8 cellular contexts compared by ENCODE assay signal in the genomic region with DNA sequence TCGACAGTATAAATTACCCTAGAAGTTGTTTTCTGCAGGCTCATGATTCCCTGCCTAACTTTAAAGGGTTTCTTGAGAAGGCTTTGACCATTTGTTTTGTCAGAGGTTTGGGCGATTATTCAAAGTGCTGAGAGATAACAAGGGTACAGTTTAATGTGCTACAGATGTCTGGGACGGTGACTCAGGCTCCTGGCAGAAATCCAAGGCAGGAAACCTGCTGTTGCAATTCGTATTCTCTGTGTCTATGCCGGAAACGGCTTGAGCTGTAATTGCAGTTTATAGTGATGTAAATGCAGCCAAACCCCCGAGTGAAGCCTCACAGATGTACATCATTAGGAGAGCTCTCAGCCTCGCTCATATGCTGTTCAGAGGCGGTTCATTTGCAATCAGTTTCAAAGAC.
DNase-seq lines count a peak whose midpoint lies in the region; ATAC-seq, FAIRE-seq and TF ChIP-seq lines count a peak whose summit lies in the region.

No MANE protein-coding gene starts in this region.

- H3K36me3 ChIP-seq in Loucy (ENCODE audit: insufficient read depth, low read length) (no peaks in the 10 kb centered on the region), breast epithelium (no peaks in the 10 kb centered on the region), kidney epithelial cell (ENCODE audit: control insufficient read depth, insufficient read depth, low read length) (no peaks in the 10 kb centered on the region)

- H3K4me1 ChIP-seq in Loucy (ENCODE audit: insufficient read depth, low read length, poor library complexity, severe bottlenecking) (peaks cover 9% of the 10 kb centered on the region), breast epithelium (no peaks in the 10 kb centered on the region)

- peak overlapping the region; percentile 40 for H3K4me2 ChIP-seq in Loucy (ENCODE audit: low read depth, low read length, poor library complexity, severe bottlenecking)

- no peak overlapping the region for H3K27ac ChIP-seq in breast epithelium

- intact Hi-C loops in breast epithelium (cut with DNase I; ENCODE audit: low total_unique reads), result no loop called here

- H3K9me3 ChIP-seq in Loucy (ENCODE audit: insufficient read depth, low read depth, low read length) (no peaks in the 10 kb centered on the region), breast epithelium (peaks cover 0 to 6% of the 10 kb centered on the region in 2 donors)

- TF ChIP-seq POLR2A in breast epithelium (IDR thresholded peaks at IDR 0.05), result no peak

- no peak for TF ChIP-seq CTCF in Loucy (conservative IDR thresholded peaks at IDR 0.05; ENCODE audit: low read length)
- TF ChIP-seq CTCF in breast epithelium (IDR thresholded peaks at IDR 0.05), result no peak
- no peak for TF ChIP-seq CTCF in kidney epithelial cell (IDR thresholded peaks at IDR 0.05; ENCODE audit: insufficient read depth, low read length, poor library complexity, severe bottlenecking)

- H3K27me3 ChIP-seq in Loucy (ENCODE audit: insufficient read depth, low read length, poor library complexity, severe bottlenecking) (no peaks in the 10 kb centered on the region), breast epithelium (no peaks in the 10 kb centered on the region), kidney epithelial cell (ENCODE audit: control insufficient read depth, insufficient read depth, low read length) (no peaks in the 10 kb centered on the region)

- FAIRE-seq in RCC 7860 (lab: Jason Lieb, UNC), result peak; percentile 82

- no peaks in the 10 kb centered on the region for H3F3A ChIP-seq in Loucy (ENCODE audit: low read depth)

- ATAC-seq in GM18519 (IDR thresholded peaks at IDR 0.05; ENCODE audit: low FRiP score, unreplicated experiment) (peak; percentile 62), GM21526 (IDR thresholded peaks at IDR 0.05; ENCODE audit: low FRiP score, unreplicated experiment) (no peak), GM21529 (IDR thresholded peaks at IDR 0.05; ENCODE audit: unreplicated experiment) (no peak)

- no peaks in the 10 kb centered on the region for H4K20me1 ChIP-seq in Loucy (ENCODE audit: insufficient read depth, low read length, poor library complexity, severe bottlenecking)

- H3K4me3 ChIP-seq in Loucy (ENCODE audit: low read length, poor library complexity, severe bottlenecking) (no peak overlapping the region), breast epithelium (no peak overlapping the region), kidney epithelial cell (ENCODE audit: low read depth, low read length) (no peak overlapping the region)

- H3K9ac ChIP-seq in Loucy (ENCODE audit: low read depth, low read length, poor library complexity, severe bottlenecking), result no peak overlapping the region

- no peaks in the 10 kb centered on the region for H3K9me2 ChIP-seq in Loucy (replicated peaks; ENCODE audit: low read depth, low read length)

- DNase-seq in RCC 7860 (ENCODE audit: low spot score) (peak; percentile 68), breast epithelium (ENCODE audit: low spot score in 2 of 2) (peak; percentile 40 to 65), kidney epithelial cell (ENCODE audit: low read depth) (peak; percentile 85)
- DNase-seq in stimulated activated CD4-positive, alpha-beta T cell treated with anti-CD3 and anti-CD28 coated beads, TNF-alpha, amount 100 ng/mL, for 48 hours (ENCODE audit: low read depth in 3 of 3), result peak in 2 of 3 donors; percentile 10 to 31

- H3K79me2 ChIP-seq in Loucy (ENCODE audit: insufficient read depth, low read length), result no peaks in the 10 kb centered on the region

- no peak overlapping the region for H2AFZ ChIP-seq in Loucy (ENCODE audit: low read length)

Comparison
In these comparisons a context has a peak if more than half of its experiments do, and no peak if none do; other contexts are left out.
1. DNase-seq: peak in every context shown above with its lines; median percentile 85 in kidney epithelial cell; 68 in RCC 7860; 52 in breast epithelium; 20 in stimulated activated CD4-positive, alpha-beta T cell treated with anti-CD3 and anti-CD28 coated beads, TNF-alpha, amount 100 ng/mL, for 48 hours.